ENCODE assay signal across 10 cellular contexts in the genomic region with DNA sequence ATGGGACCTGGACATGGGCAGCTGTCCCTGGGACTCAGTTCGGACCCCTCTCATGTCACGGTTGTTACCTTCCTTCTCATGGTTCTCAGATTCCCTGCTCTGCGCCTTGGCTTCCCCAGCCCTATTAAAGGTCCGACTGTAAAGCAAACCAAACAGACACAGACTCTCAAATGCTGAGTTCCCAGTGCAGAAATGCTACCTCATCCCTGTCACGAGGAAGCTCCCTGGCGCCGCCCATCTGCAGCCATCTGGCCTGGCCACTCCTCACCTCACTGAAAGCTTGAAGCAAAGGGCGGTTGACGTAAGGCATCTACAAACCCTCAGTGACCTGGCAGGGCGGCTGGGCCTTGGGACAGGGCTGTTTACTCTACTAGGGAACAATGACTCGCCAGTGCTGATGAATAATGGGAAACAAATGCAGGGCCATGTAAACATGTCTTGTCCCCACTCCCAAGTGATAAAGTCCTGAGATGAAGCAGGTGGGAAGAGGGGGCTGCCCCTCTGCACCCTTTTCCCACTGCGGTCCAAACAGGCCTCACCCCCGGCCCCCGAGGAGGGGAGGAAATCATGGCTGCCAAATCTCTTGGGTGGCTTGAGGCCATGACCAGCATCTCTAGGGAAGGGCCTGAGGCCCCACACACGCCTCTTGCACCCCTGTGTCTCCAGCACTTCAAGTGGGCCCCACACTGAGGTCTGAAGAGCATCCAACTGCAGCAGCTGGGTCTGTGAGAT. TPM values are rescaled to one million over a fixed set of nuclear protein-coding genes. Genes with fewer than 3 reads are reported as not detected.
DNase-seq lines count a peak whose midpoint lies in the region; ATAC-seq, FAIRE-seq and TF ChIP-seq lines count a peak whose summit lies in the region.
"Had no signal": no experiment of that assay in that cellular context is flagged by ENCODE, and none has a peak within 500 bp of the region (broad histone marks: within the 10 kb centered on the region; RNA-seq: fewer than 3 reads in every experiment).

No MANE protein-coding gene starts in this region.

- H3K4me3 Mint-ChIP-seq in stimulated activated naive CD8-positive, alpha-beta T cell treated with anti-CD3 and anti-CD28 coated beads, Interleukin-15, amount 100 ng/mL, for 72 hours, result no peak overlapping the region

- no peak for TF ChIP-seq POLR2A in NB4 (IDR thresholded peaks at IDR 0.05; ENCODE audit: extremely low read depth, insufficient read length)

- H3K9me3 ChIP-seq in BE2C (no peaks in the 10 kb centered on the region), mesodermal cell (ENCODE audit: control insufficient read depth, low read length) (no peaks in the 10 kb centered on the region)

- peaks cover 17% of the 10 kb centered on the region for H3K4me1 Mint-ChIP-seq in stimulated activated naive CD8-positive, alpha-beta T cell treated with anti-CD3 and anti-CD28 coated beads, Interleukin-15, amount 100 ng/mL, for 72 hours

- H3K36me3 ChIP-seq in BE2C (no peaks in the 10 kb centered on the region), bronchial epithelial cell (ENCODE audit: control insufficient read depth, insufficient read depth, low read length) (no peaks in the 10 kb centered on the region), mesodermal cell (ENCODE audit: control insufficient read depth, insufficient read depth, low read length) (no peaks in the 10 kb centered on the region), H7 (replicated peaks; ENCODE audit: control insufficient read depth, insufficient read depth, low read length) (no peaks in the 10 kb centered on the region)

- H3K4me1 ChIP-seq in BE2C (peaks cover 84% of the 10 kb centered on the region), mesodermal cell (ENCODE audit: control insufficient read depth, insufficient read depth, low read length, poor library complexity, severe bottlenecking) (peaks cover 24% of the 10 kb centered on the region)

- peak; percentile 78 for DNase-seq in BE2C
- DNase-seq in NB4 (ENCODE audit: low read depth), result peak; percentile 19
- DNase-seq in bronchial epithelial cell (ENCODE audit: low read depth), result no peak
- DNase-seq in stimulated activated naive CD8-positive, alpha-beta T cell treated with anti-CD3 and anti-CD28 coated beads, Interleukin-15, amount 100 ng/mL, for 72 hours, result no peak
- DNase-seq in H7, result no peak
- DNase-seq in NCI-H2107 (lab: John Stamatoyannopoulos, UW), result no peak
- DNase-seq: Calu3 had no signal

- H3K27me3 ChIP-seq in BE2C (no peaks in the 10 kb centered on the region), bronchial epithelial cell (ENCODE audit: control insufficient read depth, insufficient read depth, low read length) (no peaks in the 10 kb centered on the region), H7 (ENCODE audit: control insufficient read depth, insufficient read depth, low read length) (no peaks in the 10 kb centered on the region)

- no peaks in the 10 kb centered on the region for H3K9me3 Mint-ChIP-seq in stimulated activated naive CD8-positive, alpha-beta T cell treated with anti-CD3 and anti-CD28 coated beads, Interleukin-15, amount 100 ng/mL, for 72 hours

- H3K27ac ChIP-seq in mesodermal cell (ENCODE audit: low read depth, low read length, severe bottlenecking), result peak overlapping the region; percentile 73
- H3K27ac ChIP-seq: KMS-11 had no signal

- ATAC-seq in stimulated activated naive CD8-positive, alpha-beta T cell treated with anti-CD3 and anti-CD28 coated beads, Interleukin-15, amount 100 ng/mL, for 72 hours, result no peak
- no peak for ATAC-seq in GM21381 (IDR thresholded peaks at IDR 0.05; ENCODE audit: unreplicated experiment)

- H3K27me3 Mint-ChIP-seq in stimulated activated naive CD8-positive, alpha-beta T cell treated with anti-CD3 and anti-CD28 coated beads, Interleukin-15, amount 100 ng/mL, for 72 hours, result peaks cover 15% of the 10 kb centered on the region

- peak; percentile 66 for FAIRE-seq in bronchial epithelial cell (lab: Jason Lieb, UNC)

- H3K4me3 ChIP-seq in BE2C (ENCODE audit: low read depth, low read length) (no peak overlapping the region), NB4 (ENCODE audit: low read depth, low read length) (no peak overlapping the region), bronchial epithelial cell (ENCODE audit: low read depth, low read length) (no peak overlapping the region), mesodermal cell (ENCODE audit: extremely low read depth, insufficient read depth, low read length, poor library complexity, severe bottlenecking) (no peak overlapping the region), H7 (ENCODE audit: insufficient read depth, low read depth, low read length) (no peak overlapping the region)

- H3K27ac Mint-ChIP-seq in stimulated activated naive CD8-positive, alpha-beta T cell treated with anti-CD3 and anti-CD28 coated beads, Interleukin-15, amount 100 ng/mL, for 72 hours, result no peak overlapping the region

- TF ChIP-seq CTCF in BE2C (IDR thresholded peaks at IDR 0.05; ENCODE audit: low read depth, low read length) (no peak), NB4 (IDR thresholded peaks at IDR 0.05; ENCODE audit: low read depth, low read length) (no peak), bronchial epithelial cell (IDR thresholded peaks at IDR 0.05; ENCODE audit: insufficient read depth, low read length, severe bottlenecking) (no peak)

- WGBS in mesodermal cell (ENCODE audit: insufficient coverage in 2 of 2), 2 experiments, result 79 to 84% methylated on average over 11 to 14 of the region's 15 CpGs

RNA-seq across cellular contexts. Expression of a gene that starts 49.3 kb away (rescaled TPM):
- 4.3 TPM for polyA plus RNA-seq in BE2C (2012; ENCODE audit: insufficient read depth, insufficient read length, low read depth)
- total RNA-seq in bronchial epithelial cell, result under 0.01 TPM in 1 of 2 replicates, not detected in the other
- polyA plus RNA-seq in mesodermal cell (2013, experiment 1 of 2), result 4.6 TPM
- 3.0 TPM for polyA plus RNA-seq in mesodermal cell (2013, experiment 2 of 2)
- 0.45 and 0.89 TPM in 2 replicates for total RNA-seq in H7 (2014; rRNA removed; shearing (Covaris generic))

Comparison
In these comparisons a context has a peak if more than half of its experiments do, and no peak if none do; other contexts are left out.
1. DNase-seq: peak in BE2C (single experiment) and NB4 (single experiment); none in bronchial epithelial cell (single experiment), stimulated activated naive CD8-positive, alpha-beta T cell treated with anti-CD3 and anti-CD28 coated beads, Interleukin-15, amount 100 ng/mL, for 72 hours (0 of 2), H7 (single experiment) and NCI-H2107 (single experiment).